Comparison of ENCODE assay signal across 25 cellular contexts in the genomic region with DNA sequence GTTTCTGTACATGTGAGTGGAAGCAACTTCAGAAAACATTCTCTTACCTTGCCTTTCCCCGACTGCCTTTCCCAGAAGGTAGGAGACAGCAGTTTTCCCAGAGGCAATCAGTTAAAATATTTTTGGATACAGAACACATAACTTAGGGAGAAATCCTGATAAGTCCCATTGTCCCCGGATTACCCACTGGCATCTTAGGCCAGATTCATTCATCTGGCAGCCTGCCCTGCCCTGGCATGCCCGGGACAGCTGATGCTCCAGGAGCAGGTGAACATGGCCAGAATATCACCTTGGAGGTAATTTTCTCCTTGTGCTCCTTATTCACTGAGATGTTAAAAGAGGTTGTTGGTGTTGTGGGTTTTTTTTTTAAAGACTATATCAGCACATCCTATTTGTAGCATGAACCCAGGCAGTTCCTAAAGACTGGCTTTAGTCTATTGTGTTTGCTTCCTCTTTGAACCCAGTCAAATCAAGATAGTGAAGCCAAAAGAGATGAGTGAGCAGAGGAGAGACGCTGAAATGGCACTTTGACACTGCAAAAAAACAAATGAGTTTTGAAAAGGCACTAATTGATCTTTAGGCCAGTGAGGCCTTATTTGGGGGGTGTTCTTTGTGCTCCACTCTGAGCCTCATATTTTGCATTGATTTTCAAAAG.
DNase-seq lines count a peak whose midpoint lies in the region; ATAC-seq, FAIRE-seq and TF ChIP-seq lines count a peak whose summit lies in the region.
"Had no signal": no experiment of that assay in that cellular context is flagged by ENCODE, and none has a peak within 500 bp of the region (broad histone marks: within the 10 kb centered on the region; RNA-seq: fewer than 3 reads in every experiment).

No MANE protein-coding gene starts in this region.

- intact Hi-C loops in GM12878 (cut with micrococcal nuclease; ENCODE audit: unreplicated experiment) (no loop called here), heart right ventricle (cut with DNase I) (loop anchor here in 4 of 10 donors (10.0 kb wide), 2 partner anchors 65 to 135 kb away; a partner anchor contains a TSS), Caco-2 (cut with micrococcal nuclease; ENCODE audit: unreplicated experiment) (loop anchor here (5.0 kb wide), 1 partner anchor 38 kb away; no protein-coding TSS in a partner anchor)

- no peaks in the 10 kb centered on the region for H3K79me1 ChIP-seq in neuronal stem cell (ENCODE audit: low read depth, low read length)

- FAIRE-seq in GM12878 (lab: Jason Lieb, UNC), result no peak
- FAIRE-seq: GM12891 had no signal

- DNase-seq in NCI-H1105 treated with DMSO at 0.1 percent for 48 hours (lab: John Stamatoyannopoulos, UW) (peak; percentile 90), GM12878 (ENCODE audit: low read depth, low spot score) (no peak), heart right ventricle (peak in 1 of 2 donors; percentile 34), neuronal stem cell (ENCODE audit: low spot score) (no peak), Caco-2 (no peak), NCI-H2227 (lab: John Stamatoyannopoulos, UW; ENCODE audit: unreplicated experiment) (no peak)
- no peak for DNase-seq in stimulated activated CD4-positive, alpha-beta T cell treated with anti-CD3 and anti-CD28 coated beads, Interleukin-12 subunit alpha, Interleukin-12 subunit beta, amount 100 ng/mL, for 4 hours
- DNase-seq: activated B cell treated with CpG ODN at 0.5 μM for 24 hours; activated CD4-positive, alpha-beta memory T cell treated with anti-CD3 and anti-CD28 coated beads for 36 hours; activated effector memory CD4-positive, alpha-beta T cell treated with anti-CD3 and anti-CD28 coated beads, Interleukin-2, amount 50 U/mL, for 16 hours; CD4-positive, alpha-beta T cell; lower lobe of right lung; MV-4-11; NCI-H187 treated with DMSO at 0.1 percent for 48 hours; stimulated activated CD4-positive, alpha-beta T cell treated with anti-CD3 and anti-CD28 coated beads, Interleukin-4, amount 100 ng/mL, for 24 hours; stimulated activated naive CD8-positive, alpha-beta T cell treated with anti-CD3 and anti-CD28 coated beads, Interleukin-15, Interleukin-2, amounts not matched to agents 100 U/mL and 50 U/mL, for 24 hours; transverse colon had no signal

- no peak overlapping the region for H2BK120ac ChIP-seq in neuronal stem cell (ENCODE audit: low read depth, low read length)

- H4K20me1 ChIP-seq in GM12878 (ENCODE audit: control insufficient read depth, insufficient read depth), result no peaks in the 10 kb centered on the region

- no peak overlapping the region for H2AK5ac ChIP-seq in neuronal stem cell (ENCODE audit: low read depth, low read length)

- no peak overlapping the region for H2BK5ac ChIP-seq in neuronal stem cell (ENCODE audit: low read length)

- TF ChIP-seq RAD21 in GM12878 (IDR thresholded peaks at IDR 0.05; ENCODE audit: insufficient read depth, low read depth, low read length), result no peak

- no peak overlapping the region for H2BK15ac ChIP-seq in neuronal stem cell (ENCODE audit: low read length)

- in situ Hi-C loops in GM12878 (cut with MboI), result no loop called here

- no peak overlapping the region for H3K23ac ChIP-seq in neuronal stem cell (ENCODE audit: low read depth, low read length, poor library complexity)

- CTCF ChIA-PET in GM12878 (lab: Yijun Ruan, JAX) (no interaction called here), Caco-2 (lab: Charles Lee) (no interaction called here)

- RAD21 ChIA-PET in GM12878 (lab: Charles Lee; ENCODE audit: unreplicated experiment), result no interaction called here

- H3K4me1 ChIP-seq in GM12878 (ENCODE audit: control insufficient read depth, insufficient read depth, low read length) (no peaks in the 10 kb centered on the region), heart right ventricle (peaks cover 4 to 56% (median 40%) of the 10 kb centered on the region in 9 donors), neuronal stem cell (ENCODE audit: control insufficient read depth in 2 of 2, insufficient read depth in 1 of 2, low read depth in 1 of 2, low read length in 2 of 2) (peaks cover 34 to 47% of the 10 kb centered on the region in 2 donors), Caco-2 (peaks cover 63% of the 10 kb centered on the region)
- H3K4me1 ChIP-seq: transverse colon had no signal

- H2AFZ ChIP-seq in GM12878 (ENCODE audit: control insufficient read depth, low read depth, low read length) (no peak overlapping the region), neuronal stem cell (ENCODE audit: low read length) (peak overlapping the region; percentile 13)

- H3K18ac ChIP-seq in neuronal stem cell (ENCODE audit: low read length), result peak overlapping the region; percentile 71

- H3K27ac ChIP-seq in GM12878 (ENCODE audit: control insufficient read depth, insufficient read depth) (no peak overlapping the region), heart right ventricle (peak overlapping the region; percentile 66 to 90 (median 75)), neuronal stem cell (replicated peaks; ENCODE audit: low read length) (no peak overlapping the region)
- H3K27ac ChIP-seq: body of pancreas, KMS-11, lower lobe of right lung, RWPE1, transverse colon had no signal

- ATAC-seq in GM12878 (peak; percentile 69), heart right ventricle (peak in 7 of 8 donors; percentile 11 to 68 (median 56)), GM18517 (IDR thresholded peaks at IDR 0.05; ENCODE audit: unreplicated experiment) (no peak)
- ATAC-seq: body of pancreas; lower lobe of right lung; SK-N-SH treated with all-trans-retinoic acid at 6 μM for 48 hours; stimulated activated naive CD8-positive, alpha-beta T cell treated with anti-CD3 and anti-CD28 coated beads, Interleukin-15, Interleukin-2, amounts not matched to agents 100 U/mL and 50 U/mL, for 24 hours had no signal

- H3K27ac Mint-ChIP-seq in Caco-2 (ENCODE audit: unreplicated experiment), result no peak overlapping the region
- H3K27ac Mint-ChIP-seq: activated B cell treated with CpG ODN at 0.5 μM for 24 hours; activated CD4-positive, alpha-beta memory T cell treated with anti-CD3 and anti-CD28 coated beads for 36 hours; CD4-positive, alpha-beta T cell; T-helper 2 cell treated with Interferon-gamma antibody and Interleukin-4, amounts not matched to agents 5 μg/mL and 100 μg/mL, for 36 hours had no signal

- TF ChIP-seq CTCF in GM12878 (IDR thresholded peaks at IDR 0.05 in 2 of 3, conservative IDR thresholded peaks at IDR 0.05 in 1 of 3; ENCODE audit: control insufficient read depth in 2 of 3, extremely low read depth in 1 of 3, insufficient read depth in 1 of 3, low read depth in 3 of 3, low read length in 3 of 3) (no peak), heart right ventricle (IDR thresholded peaks at IDR 0.05) (no peak), Caco-2 (IDR thresholded peaks at IDR 0.05; ENCODE audit: insufficient read depth in 1 of 2, low read depth in 1 of 2, low read length in 1 of 2, severe bottlenecking in 1 of 2, unreplicated experiment in 1 of 2) (no peak)

- H3K9me3 ChIP-seq in GM12878 (replicated peaks; ENCODE audit: control insufficient read depth, insufficient read depth, low read length), result no peaks in the 10 kb centered on the region
- no peaks in the 10 kb centered on the region for H3K9me3 ChIP-seq in heart right ventricle
- H3K9me3 ChIP-seq in neuronal stem cell (replicated peaks in 1 of 2; ENCODE audit: control insufficient read depth in 2 of 2, insufficient read depth in 1 of 2, low read depth in 1 of 2, low read length in 2 of 2), result no peaks in the 10 kb centered on the region
- no peaks in the 10 kb centered on the region for H3K9me3 ChIP-seq in Caco-2
- H3K9me3 ChIP-seq: body of pancreas, lower lobe of right lung, transverse colon had no signal

- no peaks in the 10 kb centered on the region for H3K36me3 ChIP-seq in GM12878 (ENCODE audit: control insufficient read depth in 2 of 2, insufficient read depth in 2 of 2, low read length in 1 of 2)
- H3K36me3 ChIP-seq in heart right ventricle, result no peaks in the 10 kb centered on the region
- no peaks in the 10 kb centered on the region for H3K36me3 ChIP-seq in neuronal stem cell (replicated peaks in 1 of 2; ENCODE audit: control insufficient read depth in 2 of 2, insufficient read depth in 2 of 2, low read length in 2 of 2)
- no peaks in the 10 kb centered on the region for H3K36me3 ChIP-seq in Caco-2 (ENCODE audit: control insufficient read depth, insufficient read depth, low read length)
- H3K36me3 ChIP-seq: lower lobe of right lung, transverse colon had no signal

- H3K4me1 Mint-ChIP-seq in Caco-2 (ENCODE audit: low read depth, unreplicated experiment), result peaks cover 27% of the 10 kb centered on the region

- H3K4me2 ChIP-seq in GM12878 (ENCODE audit: control insufficient read depth, insufficient read depth) (no peak overlapping the region), neuronal stem cell (ENCODE audit: insufficient read depth, low read length, poor library complexity, severe bottlenecking) (no peak overlapping the region)
- H3K4me2 ChIP-seq: KMS-11, smooth muscle cell had no signal

- POLR2A ChIA-PET in GM12878 (lab: Charles Lee) (no interaction called here), Caco-2 (lab: Charles Lee) (no interaction called here)

- H3K36me3 Mint-ChIP-seq in Caco-2 (ENCODE audit: insufficient read depth, unreplicated experiment), result peaks cover 14% of the 10 kb centered on the region
- H3K36me3 Mint-ChIP-seq: activated CD4-positive, alpha-beta memory T cell treated with anti-CD3 and anti-CD28 coated beads for 36 hours had no signal

- TF ChIP-seq POLR2A in GM12878 (IDR thresholded peaks at IDR 0.05; ENCODE audit: low read depth, low read length), result no peak

- H4K91ac ChIP-seq in neuronal stem cell (ENCODE audit: low read depth, low read length, poor library complexity), result no peak overlapping the region

- no peak overlapping the region for H3K4me3 ChIP-seq in GM12878
- no peak overlapping the region for H3K4me3 ChIP-seq in heart right ventricle
- no peak overlapping the region for H3K4me3 ChIP-seq in neuronal stem cell (ENCODE audit: low read length in 2 of 2)
- no peak overlapping the region for H3K4me3 ChIP-seq in Caco-2 (ENCODE audit: low read depth, low read length)
- H3K4me3 ChIP-seq: body of pancreas, lower lobe of right lung, smooth muscle cell, transverse colon had no signal

- no peak overlapping the region for H3K4me3 Mint-ChIP-seq in Caco-2 (ENCODE audit: unreplicated experiment)
- H3K4me3 Mint-ChIP-seq: activated B cell treated with CpG ODN at 0.5 μM for 24 hours; activated CD4-positive, alpha-beta memory T cell treated with anti-CD3 and anti-CD28 coated beads for 36 hours; CD4-positive, alpha-beta T cell; T-helper 2 cell treated with Interferon-gamma antibody and Interleukin-4, amounts not matched to agents 5 μg/mL and 100 μg/mL, for 36 hours had no signal

- H3K79me2 ChIP-seq in GM12878 (ENCODE audit: control insufficient read depth, insufficient read depth, low read length), result no peaks in the 10 kb centered on the region

- no peaks in the 10 kb centered on the region for H3K27me3 Mint-ChIP-seq in Caco-2 (ENCODE audit: insufficient read depth, unreplicated experiment)
- H3K27me3 Mint-ChIP-seq: activated B cell treated with CpG ODN at 0.5 μM for 24 hours; activated CD4-positive, alpha-beta memory T cell treated with anti-CD3 and anti-CD28 coated beads for 36 hours; CD4-positive, alpha-beta T cell had no signal

- H3K9ac ChIP-seq in GM12878 (ENCODE audit: control insufficient read depth, insufficient read depth, low read length), result no peak overlapping the region
- H3K9ac ChIP-seq in neuronal stem cell (ENCODE audit: low read depth, low read length, poor library complexity), result no peak overlapping the region
- H3K9ac ChIP-seq: KMS-11 had no signal

- no peak overlapping the region for H4K8ac ChIP-seq in neuronal stem cell (ENCODE audit: low read depth, low read length)

- peaks cover 0 to 3% of the 10 kb centered on the region in 2 experiments; a peak in 1 of 4 replicates for H3K27me3 ChIP-seq in GM12878 (replicated peaks in 1 of 2; ENCODE audit: control insufficient read depth in 2 of 2, insufficient read depth in 2 of 2, low read length in 1 of 2)
- no peaks in the 10 kb centered on the region for H3K27me3 ChIP-seq in heart right ventricle
- H3K27me3 ChIP-seq in neuronal stem cell (ENCODE audit: control insufficient read depth in 3 of 3, insufficient read depth in 3 of 3, low read depth in 1 of 3, low read length in 3 of 3), result no peaks in the 10 kb centered on the region
- no peaks in the 10 kb centered on the region for H3K27me3 ChIP-seq in Caco-2 (replicated peaks; ENCODE audit: control insufficient read depth, insufficient read depth, low read length)
- H3K27me3 ChIP-seq: body of pancreas, transverse colon had no signal

- BruUV-seq in GM12878 (replicated peaks; lab: Mats Ljungman, UMichigan) (no TSS peak), Caco-2 (replicated peaks; lab: Mats Ljungman, UMichigan) (no TSS peak)

- 2% methylated on average over 4 of the region's 4 CpGs for WGBS in GM12878 (ENCODE audit: insufficient coverage, insufficient replicate concordance, low lambda C conversion rate, missing lambda C conversion rate)
- 10 to 18% methylated on average over 4 of the region's 4 CpGs for WGBS in heart right ventricle, 2 donors
- no CpG with 5 or more reads among the region's 4 CpGs for WGBS in neuronal stem cell (ENCODE audit: extremely low coverage in 2 of 2, insufficient read length in 2 of 2, insufficient replicate concordance in 1 of 2), 2 donors

- SMC1A ChIA-PET in GM12878 (lab: Charles Lee; ENCODE audit: uncharacterized antibody, unreplicated experiment), result no interaction called here

- H3K4ac ChIP-seq in neuronal stem cell (ENCODE audit: low read length), result no peak overlapping the region

- TF ChIP-seq EP300 in GM12878 (IDR thresholded peaks at IDR 0.05; ENCODE audit: borderline replicate concordance in 1 of 2, control insufficient read depth in 1 of 2, low read depth in 2 of 2, low read length in 2 of 2), result no peak

- H2BK12ac ChIP-seq in neuronal stem cell (ENCODE audit: low read length), result no peak overlapping the region

- no peak overlapping the region for H3K14ac ChIP-seq in neuronal stem cell (ENCODE audit: low read length)

- no peaks in the 10 kb centered on the region for H3K9me3 Mint-ChIP-seq in Caco-2 (ENCODE audit: unreplicated experiment)
- H3K9me3 Mint-ChIP-seq: activated B cell treated with CpG ODN at 0.5 μM for 24 hours; activated CD4-positive, alpha-beta memory T cell treated with anti-CD3 and anti-CD28 coated beads for 36 hours; CD4-positive, alpha-beta T cell; T-helper 2 cell treated with Interferon-gamma antibody and Interleukin-4, amounts not matched to agents 5 μg/mL and 100 μg/mL, for 36 hours had no signal

Comparison
In these comparisons a context has a peak if more than half of its experiments do, and no peak if none do; other contexts are left out.
1. H3K27ac ChIP-seq: peak in heart right ventricle (10 of 10); none in GM12878 (single experiment) and neuronal stem cell (single experiment).